ENCODE assay signal across 9 cellular contexts in the genomic region with DNA sequence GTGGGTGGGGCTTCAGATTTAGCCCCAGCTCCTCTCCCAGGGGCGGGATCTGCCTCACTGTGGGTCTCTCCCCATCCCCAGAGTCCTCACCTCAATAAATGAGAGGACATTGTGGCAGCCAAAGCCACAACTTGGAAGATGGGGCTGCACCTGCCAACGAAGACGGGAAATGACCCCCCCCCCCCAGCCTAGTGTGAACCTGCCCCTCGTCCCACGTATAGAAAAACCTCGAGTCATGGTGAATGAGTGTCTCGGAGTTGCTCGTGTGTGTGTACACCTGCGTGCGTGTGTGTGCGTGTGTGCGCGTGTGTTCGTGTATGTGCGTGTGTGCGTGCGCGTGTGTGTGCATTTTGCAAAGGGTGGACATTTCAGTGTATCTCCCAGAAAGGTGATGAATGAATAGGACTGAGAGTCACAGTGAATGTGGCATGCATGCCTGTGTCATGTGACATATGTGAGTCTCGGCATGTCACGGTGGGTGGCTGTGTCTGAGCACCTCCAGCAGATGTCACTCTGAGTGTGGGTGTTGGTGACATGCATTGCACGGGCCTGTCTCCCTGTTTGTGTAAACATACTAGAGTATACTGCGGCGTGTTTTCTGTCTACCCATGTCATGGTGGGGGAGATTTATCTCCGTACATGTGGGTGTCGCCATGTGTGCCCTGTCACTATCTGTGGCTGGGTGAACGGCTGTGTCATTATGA. TPM values are rescaled to one million over a fixed set of nuclear protein-coding genes. Genes with fewer than 3 reads are reported as not detected.
DNase-seq lines count a peak whose midpoint lies in the region; ATAC-seq and TF ChIP-seq lines count a peak whose summit lies in the region.
"Had no signal": no experiment of that assay in that cellular context is flagged by ENCODE, and none has a peak within 500 bp of the region (broad histone marks: within the 10 kb centered on the region; RNA-seq: fewer than 3 reads in every experiment).

No MANE protein-coding gene starts in this region.

- H3K4me1 ChIP-seq in esophagus squamous epithelium, result peaks cover 9 to 40% (median 10%) of the 10 kb centered on the region in 3 donors

- TF ChIP-seq CTCF in WTC11 (IDR thresholded peaks at IDR 0.05), result no peak
- no peak for TF ChIP-seq CTCF in esophagus squamous epithelium (IDR thresholded peaks at IDR 0.05)

- H3K27ac ChIP-seq in esophagus squamous epithelium, result no peak overlapping the region

- POLR2A ChIA-PET in WTC11 (lab: Charles Lee), result no interaction called here

- H3K9me3 Mint-ChIP-seq in WTC11, result peaks cover under 1% of the 10 kb centered on the region

- no peak overlapping the region for H3K4me3 Mint-ChIP-seq in WTC11

- H3K27ac Mint-ChIP-seq in WTC11, result no peak overlapping the region

- H3K36me3 ChIP-seq in esophagus squamous epithelium, result peaks cover 5 to 22% (median 10%) of the 10 kb centered on the region in 3 donors

- no peak for TF ChIP-seq POLR2A in esophagus squamous epithelium (IDR thresholded peaks at IDR 0.05)

- peak; percentile 38; the same call in 1 of the 2 replicates for TF ChIP-seq RAD21 in Ishikawa (IDR thresholded peaks at IDR 0.05; ENCODE audit: low read depth)

- CTCF ChIA-PET in WTC11 (lab: Charles Lee), result interaction anchor here (1.7 kb wide), 1 partner anchor 120 kb away, joined by 10 read pairs; no protein-coding TSS in a partner anchor

- H3K27me3 ChIP-seq in esophagus squamous epithelium, result peaks cover 0 to 54% (median 0%) of the 10 kb centered on the region in 4 donors

- no peaks in the 10 kb centered on the region for H3K9me3 ChIP-seq in esophagus squamous epithelium

- intact Hi-C loops in esophagus squamous epithelium (cut with DNase I), result loop anchor here (5.0 kb wide), 1 partner anchor 112 kb away; no protein-coding TSS in a partner anchor

- H3K4me3 ChIP-seq in esophagus squamous epithelium, result no peak overlapping the region

- ATAC-seq in WTC11, result no peak
- no peak for ATAC-seq in HG03039 (IDR thresholded peaks at IDR 0.05; ENCODE audit: unreplicated experiment)
- no peak for ATAC-seq in GM21737 (IDR thresholded peaks at IDR 0.05; ENCODE audit: unreplicated experiment)

- H3K4me1 Mint-ChIP-seq in WTC11, result peaks cover 9% of the 10 kb centered on the region

- peaks cover 43% of the 10 kb centered on the region for H3K27me3 Mint-ChIP-seq in WTC11 (ENCODE audit: low read depth)

- WGBS in esophagus squamous epithelium, 2 donors, result 15 to 35% methylated on average over 10 to 17 of the region's 26 CpGs

- peak; percentile 11 for DNase-seq in DMS53 treated with DMSO at 0.1 percent for 48 hours (lab: John Stamatoyannopoulos, UW; ENCODE audit: unreplicated experiment)
- DNase-seq in WTC11 (ENCODE audit: low spot score), result no peak
- peak; percentile 38 for DNase-seq in dermis blood vessel endothelial cell
- peak; percentile 73 for DNase-seq in stimulated activated CD4-positive, alpha-beta T cell treated with anti-CD3 and anti-CD28 coated beads, Interleukin-2, amount 100 ng/mL, for 4 hours (ENCODE audit: low read depth)
- no peak for DNase-seq in esophagus squamous epithelium (lab: John Stamatoyannopoulos, UW)

- peaks cover 11% of the 10 kb centered on the region for H3K36me3 Mint-ChIP-seq in WTC11

- no peak for TF ChIP-seq EP300 in Ishikawa (IDR thresholded peaks at IDR 0.05; ENCODE audit: borderline replicate concordance)

TF ChIP-seq in Ishikawa, 13 proteins besides CTCF, POLR2A, EP300 and RAD21:
- TF ChIP-seq, protein P1, sequence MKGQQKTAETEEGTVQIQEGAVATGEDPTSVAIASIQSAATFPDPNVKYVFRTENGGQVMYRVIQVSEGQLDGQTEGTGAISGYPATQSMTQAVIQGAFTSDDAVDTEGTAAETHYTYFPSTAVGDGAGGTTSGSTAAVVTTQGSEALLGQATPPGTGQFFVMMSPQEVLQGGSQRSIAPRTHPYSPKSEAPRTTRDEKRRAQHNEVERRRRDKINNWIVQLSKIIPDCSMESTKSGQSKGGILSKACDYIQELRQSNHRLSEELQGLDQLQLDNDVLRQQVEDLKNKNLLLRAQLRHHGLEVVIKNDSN (IDR thresholded peaks at IDR 0.05), result 0 out of 2 replicates have a peak, but pooled peaks have one; percentile 29
- TF ChIP-seq TCF12 (IDR thresholded peaks at IDR 0.05; ENCODE audit: low read depth), result no peak
TF ChIP-seq in Ishikawa: peak in this region for 1.

TF ChIP-seq in WTC11, 78 proteins besides CTCF, POLR2A, EP300 and RAD21:
- TF ChIP-seq, protein P2, sequence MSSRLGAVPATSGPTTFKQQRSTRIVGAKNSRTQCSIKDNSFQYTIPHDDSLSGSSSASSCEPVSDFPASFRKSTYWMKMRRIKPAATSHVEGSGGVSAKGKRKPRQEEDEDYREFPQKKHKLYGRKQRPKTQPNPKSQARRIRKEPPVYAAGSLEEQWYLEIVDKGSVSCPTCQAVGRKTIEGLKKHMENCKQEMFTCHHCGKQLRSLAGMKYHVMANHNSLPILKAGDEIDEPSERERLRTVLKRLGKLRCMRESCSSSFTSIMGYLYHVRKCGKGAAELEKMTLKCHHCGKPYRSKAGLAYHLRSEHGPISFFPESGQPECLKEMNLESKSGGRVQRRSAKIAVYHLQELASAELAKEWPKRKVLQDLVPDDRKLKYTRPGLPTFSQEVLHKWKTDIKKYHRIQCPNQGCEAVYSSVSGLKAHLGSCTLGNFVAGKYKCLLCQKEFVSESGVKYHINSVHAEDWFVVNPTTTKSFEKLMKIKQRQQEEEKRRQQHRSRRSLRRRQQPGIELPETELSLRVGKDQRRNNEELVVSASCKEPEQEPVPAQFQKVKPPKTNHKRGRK (CRISPR knock-in tag; IDR thresholded peaks at IDR 0.05; ENCODE audit: borderline replicate concordance), result no peak
- TF ChIP-seq ZNF263 (CRISPR knock-in tag; IDR thresholded peaks at IDR 0.05; ENCODE audit: low read depth) (no peak), HMGA2 (CRISPR knock-in tag; IDR thresholded peaks at IDR 0.05) (no peak), SMAD4 (CRISPR knock-in tag; IDR thresholded peaks at IDR 0.05) (0 out of 2 replicates have a peak, but pooled peaks have one; percentile 28), ZMAT4 (CRISPR knock-in tag; IDR thresholded peaks at IDR 0.05) (no peak)
- TF ChIP-seq, protein P1 (CRISPR knock-in tag; IDR thresholded peaks at IDR 0.05), result peak; percentile 42; the same call in 1 of the 2 replicates

RNA-seq across cellular contexts. Expression of gene TRAPPC5, which starts 1.5 kb away (rescaled TPM):
- total RNA-seq in WTC11 (2021), result 122 to 127 TPM (median 124 TPM) in 3 replicates
- total RNA-seq in dermis blood vessel endothelial cell, result 69.9 and 97.4 TPM in 2 replicates
- 10 to 100 TPM; 52.3 to 91.5 (median 77.4) TPM for total RNA-seq in esophagus squamous epithelium

RNA-seq across cellular contexts. Expression of gene MCEMP1, which starts 2.3 kb away (rescaled TPM):
- total RNA-seq in WTC11 (2021) (not detected in 3 replicates), dermis blood vessel endothelial cell (not detected in 2 replicates), esophagus squamous epithelium (under 1 TPM in 2 of 4 donors, not detected in 2; 0.29 to 0.97 TPM)
- total RNA-seq: endothelial cell of umbilical vein had no signal

RNA-seq across cellular contexts. Expression of gene RETN, which starts 10.3 kb away (rescaled TPM):
- total RNA-seq in WTC11 (2021), result not detected in 3 replicates
- total RNA-seq in dermis blood vessel endothelial cell, result not detected in 2 replicates
- 10 to 100 TPM in 1 of 4 donors, not detected in 3; 28.1 TPM for total RNA-seq in esophagus squamous epithelium
- total RNA-seq: endothelial cell of umbilical vein had no signal

RNA-seq across cellular contexts. Expression of gene FCER2, which starts 22.8 kb away (rescaled TPM):
- total RNA-seq in WTC11 (2021) (0.37 to 0.48 TPM (median 0.46 TPM) in 3 replicates), dermis blood vessel endothelial cell (not detected in 2 replicates), esophagus squamous epithelium (not detected)
- total RNA-seq: endothelial cell of umbilical vein had no signal

RNA-seq across cellular contexts. Expression of gene STXBP2, which starts 42.3 kb away (rescaled TPM):
- total RNA-seq in WTC11 (2021), result 68.9 to 79.3 TPM (median 73.0 TPM) in 3 replicates
- 30.8 and 67.1 TPM in 2 replicates for total RNA-seq in dermis blood vessel endothelial cell
- total RNA-seq in esophagus squamous epithelium, result 10 to 100 TPM; 44.7 to 76.6 (median 55.2) TPM

Comparison
In these comparisons a context has a peak if more than half of its experiments do, and no peak if none do; other contexts are left out.
1. DNase-seq: peak in DMS53 treated with DMSO at 0.1 percent for 48 hours (single experiment), dermis blood vessel endothelial cell (single experiment) and stimulated activated CD4-positive, alpha-beta T cell treated with anti-CD3 and anti-CD28 coated beads, Interleukin-2, amount 100 ng/mL, for 4 hours (single experiment); none in WTC11 (single experiment) and esophagus squamous epithelium (single experiment).